9 cellular contexts compared by ENCODE assay signal in genomic region chr10:34637419-34637911, GRCh38.
DNase-seq lines count a peak whose midpoint lies in the region; ATAC-seq and TF ChIP-seq lines count a peak whose summit lies in the region.
"Had no signal": no experiment of that assay in that cellular context is flagged by ENCODE, and none has a peak within 500 bp of the region (broad histone marks: within the 10 kb centered on the region; RNA-seq: fewer than 3 reads in every experiment).

No MANE protein-coding gene starts in this region.

- H3K4me3 ChIP-seq in BJ (ENCODE audit: low read depth, low read length): no peak overlapping the region
- H3K4me3 ChIP-seq: SK-N-MC had no signal

- H3K4me1 Mint-ChIP-seq in activated CD4-positive, alpha-beta memory T cell treated with anti-CD3 and anti-CD28 coated beads, Interleukin-2, amount 10 ng/mL, durations not matched to agents 7 days and 5 days: peaks cover 2% of the 10 kb centered on the region
- peaks cover 55% of the 10 kb centered on the region for H3K4me1 Mint-ChIP-seq in endothelial cell (ENCODE audit: unreplicated experiment)
- H3K4me1 Mint-ChIP-seq in naive B cell: peaks cover 9 to 20% (median 16%) of the 10 kb centered on the region in 3 donors
- peaks cover 24% of the 10 kb centered on the region for H3K4me1 Mint-ChIP-seq in stimulated activated memory B cell treated with anti-CD40 and anti-IgM and Interleukin-4, amounts not matched to agents 10 μg/mL and 1 μg/mL and 100 μg/mL, for 72 hours

- H3K9me3 Mint-ChIP-seq in activated CD4-positive, alpha-beta memory T cell treated with anti-CD3 and anti-CD28 coated beads, Interleukin-2, amount 10 ng/mL, durations not matched to agents 7 days and 5 days: no peaks in the 10 kb centered on the region
- H3K9me3 Mint-ChIP-seq in endothelial cell (ENCODE audit: unreplicated experiment): no peaks in the 10 kb centered on the region
- no peaks in the 10 kb centered on the region for H3K9me3 Mint-ChIP-seq in naive B cell
- H3K9me3 Mint-ChIP-seq in stimulated activated memory B cell treated with anti-CD40 and anti-IgM and Interleukin-4, amounts not matched to agents 10 μg/mL and 1 μg/mL and 100 μg/mL, for 72 hours: no peaks in the 10 kb centered on the region

- no peak overlapping the region for H3K4me3 Mint-ChIP-seq in activated CD4-positive, alpha-beta memory T cell treated with anti-CD3 and anti-CD28 coated beads, Interleukin-2, amount 10 ng/mL, durations not matched to agents 7 days and 5 days
- H3K4me3 Mint-ChIP-seq in endothelial cell (ENCODE audit: unreplicated experiment) (no peak overlapping the region), naive B cell (peak overlapping the region in 3 of 8 donors; percentile 4 to 73 (median 37))
- peak overlapping the region; percentile 10 for H3K4me3 Mint-ChIP-seq in stimulated activated memory B cell treated with anti-CD40 and anti-IgM and Interleukin-4, amounts not matched to agents 10 μg/mL and 1 μg/mL and 100 μg/mL, for 72 hours

- H3K27me3 ChIP-seq in BJ (ENCODE audit: control insufficient read depth, insufficient read depth, low read length): no peaks in the 10 kb centered on the region

- no peaks in the 10 kb centered on the region for H3K36me3 Mint-ChIP-seq in activated CD4-positive, alpha-beta memory T cell treated with anti-CD3 and anti-CD28 coated beads, Interleukin-2, amount 10 ng/mL, durations not matched to agents 7 days and 5 days (ENCODE audit: low read depth)
- H3K36me3 Mint-ChIP-seq in endothelial cell (ENCODE audit: low read depth, unreplicated experiment) (no peaks in the 10 kb centered on the region), naive B cell (no peaks in the 10 kb centered on the region)
- H3K36me3 Mint-ChIP-seq in stimulated activated memory B cell treated with anti-CD40 and anti-IgM and Interleukin-4, amounts not matched to agents 10 μg/mL and 1 μg/mL and 100 μg/mL, for 72 hours: no peaks in the 10 kb centered on the region

- no peak overlapping the region for H3K27ac Mint-ChIP-seq in activated CD4-positive, alpha-beta memory T cell treated with anti-CD3 and anti-CD28 coated beads, Interleukin-2, amount 10 ng/mL, durations not matched to agents 7 days and 5 days
- H3K27ac Mint-ChIP-seq in endothelial cell (ENCODE audit: unreplicated experiment) (no peak overlapping the region), naive B cell (peak overlapping the region in 2 of 6 donors; percentile 1 to 35)
- H3K27ac Mint-ChIP-seq in stimulated activated memory B cell treated with anti-CD40 and anti-IgM and Interleukin-4, amounts not matched to agents 10 μg/mL and 1 μg/mL and 100 μg/mL, for 72 hours: no peak overlapping the region

- H3K27me3 Mint-ChIP-seq in activated CD4-positive, alpha-beta memory T cell treated with anti-CD3 and anti-CD28 coated beads, Interleukin-2, amount 10 ng/mL, durations not matched to agents 7 days and 5 days: no peaks in the 10 kb centered on the region
- H3K27me3 Mint-ChIP-seq in endothelial cell (ENCODE audit: unreplicated experiment) (peaks cover 4% of the 10 kb centered on the region), naive B cell (peaks cover 0 to 2% (median 0%) of the 10 kb centered on the region in 3 donors)
- H3K27me3 Mint-ChIP-seq in stimulated activated memory B cell treated with anti-CD40 and anti-IgM and Interleukin-4, amounts not matched to agents 10 μg/mL and 1 μg/mL and 100 μg/mL, for 72 hours: no peaks in the 10 kb centered on the region

- POLR2A ChIA-PET in BJ (lab: Charles Lee): no interaction called here
- POLR2A ChIA-PET in activated CD4-positive, alpha-beta memory T cell treated with anti-CD3 and anti-CD28 coated beads, Interleukin-2, amount 10 ng/mL, durations not matched to agents 7 days and 5 days (lab: Charles Lee): no interaction called here

- H3K36me3 ChIP-seq in BJ (ENCODE audit: control insufficient read depth, insufficient read depth, low read length): no peaks in the 10 kb centered on the region

- no peak for DNase-seq in BJ (ENCODE audit: low read depth)
- DNase-seq in NCI-H345 (lab: John Stamatoyannopoulos, UW): peak; percentile 40
- DNase-seq in activated CD4-positive, alpha-beta memory T cell treated with anti-CD3 and anti-CD28 coated beads, Interleukin-2, amount 10 ng/mL, durations not matched to agents 7 days and 5 days: peak; percentile 62
- peak; percentile 84 for DNase-seq in endothelial cell (ENCODE audit: low spot score)
- peak; percentile 58 for DNase-seq in naive B cell

- CTCF ChIA-PET in BJ (lab: Yijun Ruan, JAX): interaction anchor here (0.7 to 2.9 kb wide), 27 partner anchors 8 to 1508 kb away, joined by 3 to 16 read pairs (median 4); partner anchors contain the start of gene NRP1
- CTCF ChIA-PET in activated CD4-positive, alpha-beta memory T cell treated with anti-CD3 and anti-CD28 coated beads, Interleukin-2, amount 10 ng/mL, durations not matched to agents 7 days and 5 days (lab: Charles Lee): interaction anchor here (0.8 to 3.1 kb wide), 10 partner anchors 10 to 1444 kb away, joined by 3 to 21 read pairs (median 8); no protein-coding TSS in a partner anchor

- TF ChIP-seq CTCF in BJ (IDR thresholded peaks at IDR 0.05; ENCODE audit: insufficient read depth, low read depth, low read length) (peak; percentile 99), endothelial cell (IDR thresholded peaks at IDR 0.05; ENCODE audit: unreplicated experiment) (peak; percentile 95)

- ATAC-seq in GM18867 (IDR thresholded peaks at IDR 0.05; ENCODE audit: unreplicated experiment) (peak; percentile 77), HG03060 (IDR thresholded peaks at IDR 0.05; ENCODE audit: low read depth, unreplicated experiment) (peak; percentile 56), naive B cell (ENCODE audit: low read depth in 2 of 2) (peak; percentile 90 to 95)
- peak; percentile 68 for ATAC-seq in stimulated activated memory B cell treated with anti-CD40 and anti-IgM and Interleukin-4, amounts not matched to agents 10 μg/mL and 1 μg/mL and 100 μg/mL, for 72 hours
